In the genomic region with DNA sequence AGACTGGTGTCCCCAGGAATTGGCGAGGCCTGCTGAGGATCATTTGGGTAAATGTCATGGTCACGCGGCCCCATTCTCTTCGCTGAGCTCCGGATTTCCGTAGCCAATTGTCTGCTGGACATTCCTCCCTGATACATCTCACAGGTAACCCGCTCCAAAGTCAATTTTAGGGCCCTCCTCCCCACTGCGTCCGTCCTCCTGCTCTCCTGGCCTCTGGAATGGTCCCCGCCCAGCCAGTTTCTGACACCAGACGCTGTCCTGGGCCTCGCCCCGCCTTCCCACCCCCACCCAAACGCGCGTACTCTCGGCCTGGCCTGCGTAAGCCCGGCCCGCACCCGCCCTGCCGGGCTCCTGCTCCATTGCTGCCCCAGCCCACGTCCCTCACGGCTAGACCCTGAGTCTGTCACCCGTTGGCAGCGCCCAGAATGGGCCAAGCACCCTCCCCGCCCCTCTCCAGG, we compare ENCODE assay signal across 11 cellular contexts.
DNase-seq lines count a peak whose midpoint lies in the region; ATAC-seq and TF ChIP-seq lines count a peak whose summit lies in the region.
"Had no signal": no experiment of that assay in that cellular context is flagged by ENCODE, and none has a peak within 500 bp of the region (broad histone marks: within the 10 kb centered on the region; RNA-seq: fewer than 3 reads in every experiment).

No MANE protein-coding gene starts in this region.

- H4K20me1 ChIP-seq in Loucy (ENCODE audit: insufficient read depth, low read length, poor library complexity, severe bottlenecking) (no peaks in the 10 kb centered on the region), mammary epithelial cell (ENCODE audit: insufficient read depth, low read length) (no peaks in the 10 kb centered on the region)

- no peak overlapping the region for H2AFZ ChIP-seq in Loucy (ENCODE audit: low read length)
- peak overlapping the region; percentile 17 for H2AFZ ChIP-seq in mammary epithelial cell (ENCODE audit: low read depth, low read length)

- H3K4me1 ChIP-seq in Loucy (ENCODE audit: insufficient read depth, low read length, poor library complexity, severe bottlenecking) (peaks cover 80% of the 10 kb centered on the region), mammary epithelial cell (ENCODE audit: insufficient read depth, low read length) (peaks cover 33% of the 10 kb centered on the region), lower lobe of right lung (peaks cover 41% of the 10 kb centered on the region)

- peak overlapping the region; percentile 71 for H3K27ac Mint-ChIP-seq in stimulated activated naive B cell treated with anti-CD40 and anti-IgM and Interleukin-4, amounts not matched to agents 10 μg/mL and 1 μg/mL and 100 μg/mL, for 72 hours
- H3K27ac Mint-ChIP-seq in progenitor cell of endocrine pancreas: no peak overlapping the region

- peaks cover 10% of the 10 kb centered on the region for H3F3A ChIP-seq in Loucy (ENCODE audit: low read depth)

- no TSS peak for BruUV-seq in mammary epithelial cell (replicated peaks; lab: Mats Ljungman, UMichigan)

- CTCF ChIA-PET in mammary epithelial cell (lab: Charles Lee; ENCODE audit: low non-redundant PET): no interaction called here

- no peak overlapping the region for H3K27ac ChIP-seq in mammary epithelial cell (ENCODE audit: insufficient read depth, low read depth, low read length)
- peak overlapping the region; percentile 24 for H3K27ac ChIP-seq in lower lobe of right lung

- no peak overlapping the region for H3K4me3 ChIP-seq in Loucy (ENCODE audit: low read length, poor library complexity, severe bottlenecking)
- no peak overlapping the region for H3K4me3 ChIP-seq in mammary epithelial cell (replicated peaks in 1 of 3; ENCODE audit: insufficient read depth in 1 of 3, low read depth in 2 of 3, low read length in 3 of 3)
- peak overlapping the region; percentile 11 for H3K4me3 ChIP-seq in lower lobe of right lung

- H3K27me3 ChIP-seq in Loucy (ENCODE audit: insufficient read depth, low read length, poor library complexity, severe bottlenecking) (no peaks in the 10 kb centered on the region), mammary epithelial cell (ENCODE audit: insufficient read depth, low read length) (no peaks in the 10 kb centered on the region), lower lobe of right lung (ENCODE audit: low read depth) (no peaks in the 10 kb centered on the region)

- no peaks in the 10 kb centered on the region for H3K36me3 ChIP-seq in Loucy (ENCODE audit: insufficient read depth, low read length)
- H3K36me3 ChIP-seq in mammary epithelial cell (ENCODE audit: insufficient read depth, low read length): no peaks in the 10 kb centered on the region
- H3K36me3 ChIP-seq in lower lobe of right lung: no peaks in the 10 kb centered on the region

- intact Hi-C loops in mammary epithelial cell (cut with micrococcal nuclease) (loop anchor here (5.0 to 10.0 kb wide), 2 partner anchors 242 to 265 kb away; partner anchors contain the start of gene NFIL3), lower lobe of right lung (cut with DNase I) (no loop called here)

- in situ Hi-C loops in mammary epithelial cell (cut with MboI; ENCODE audit: low sequenced_read_pairs in 2 of 2): no loop called here

- TF ChIP-seq CTCF in Loucy (conservative IDR thresholded peaks at IDR 0.05; ENCODE audit: low read length) (no peak), mammary epithelial cell (conservative IDR thresholded peaks at IDR 0.05 in 1 of 2, IDR thresholded peaks at IDR 0.05 in 1 of 2; ENCODE audit: extremely low read depth in 1 of 2, insufficient read depth in 1 of 2, low read depth in 1 of 2, low read length in 2 of 2) (no peak), lower lobe of right lung (IDR thresholded peaks at IDR 0.05) (no peak), progenitor cell of endocrine pancreas (IDR thresholded peaks at IDR 0.05; ENCODE audit: unreplicated experiment) (no peak)

- dilution Hi-C loops in mammary epithelial cell (cut with HindIII; ENCODE audit: low sequenced_read_pairs): loop anchor here (5.0 kb wide), 1 partner anchor 222 kb away; no protein-coding TSS in a partner anchor

- no peaks in the 10 kb centered on the region for H3K9me3 Mint-ChIP-seq in stimulated activated naive B cell treated with anti-CD40 and anti-IgM and Interleukin-4, amounts not matched to agents 10 μg/mL and 1 μg/mL and 100 μg/mL, for 72 hours
- no peaks in the 10 kb centered on the region for H3K9me3 Mint-ChIP-seq in progenitor cell of endocrine pancreas (ENCODE audit: low read depth)

- ATAC-seq in lower lobe of right lung: peak; percentile 57 to 77
- ATAC-seq in stimulated activated naive B cell treated with anti-CD40 and anti-IgM and Interleukin-4, amounts not matched to agents 10 μg/mL and 1 μg/mL and 100 μg/mL, for 72 hours (replicated peaks): no peak
- ATAC-seq in HG03108 (IDR thresholded peaks at IDR 0.05; ENCODE audit: unreplicated experiment): no peak

- no peak overlapping the region for H3K4me2 ChIP-seq in Loucy (ENCODE audit: low read depth, low read length, poor library complexity, severe bottlenecking)
- H3K4me2 ChIP-seq in mammary epithelial cell (ENCODE audit: insufficient read depth, low read depth, low read length): no peak overlapping the region

- H3K9me2 ChIP-seq in Loucy (replicated peaks; ENCODE audit: low read depth, low read length): no peaks in the 10 kb centered on the region

- H3K9ac ChIP-seq in Loucy (ENCODE audit: low read depth, low read length, poor library complexity, severe bottlenecking): peak overlapping the region; percentile 16
- H3K9ac ChIP-seq in mammary epithelial cell (ENCODE audit: insufficient read depth, low read length): no peak overlapping the region

- no peak overlapping the region for H3K4me3 Mint-ChIP-seq in stimulated activated naive B cell treated with anti-CD40 and anti-IgM and Interleukin-4, amounts not matched to agents 10 μg/mL and 1 μg/mL and 100 μg/mL, for 72 hours
- no peak overlapping the region for H3K4me3 Mint-ChIP-seq in progenitor cell of endocrine pancreas (ENCODE audit: low read depth)

- H3K9me3 ChIP-seq in Loucy (ENCODE audit: insufficient read depth, low read depth, low read length) (no peaks in the 10 kb centered on the region), mammary epithelial cell (replicated peaks; ENCODE audit: insufficient read depth, low read length) (no peaks in the 10 kb centered on the region), lower lobe of right lung (no peaks in the 10 kb centered on the region)
- H3K9me3 ChIP-seq: Caco-2 had no signal

- H3K36me3 Mint-ChIP-seq in stimulated activated naive B cell treated with anti-CD40 and anti-IgM and Interleukin-4, amounts not matched to agents 10 μg/mL and 1 μg/mL and 100 μg/mL, for 72 hours: peaks cover 14 to 24% of the 10 kb centered on the region in 2 donors
- H3K36me3 Mint-ChIP-seq in progenitor cell of endocrine pancreas (ENCODE audit: insufficient read depth): no peaks in the 10 kb centered on the region

- WGBS in mammary epithelial cell (ENCODE audit: low coverage, missing lambda C conversion rate): no CpG with 5 or more reads among the region's 27 CpGs

- H3K79me2 ChIP-seq in Loucy (ENCODE audit: insufficient read depth, low read length): peaks cover 24% of the 10 kb centered on the region; the same call in 1 of the 2 replicates
- H3K79me2 ChIP-seq in mammary epithelial cell (ENCODE audit: insufficient read depth, low read length): no peaks in the 10 kb centered on the region

- DNase-seq in mammary epithelial cell (no peak), lower lobe of right lung (peak; percentile 69), NCI-H345 treated with DMSO at 0.1 percent for 48 hours (lab: John Stamatoyannopoulos, UW; ENCODE audit: unreplicated experiment) (no peak), progenitor cell of endocrine pancreas (ENCODE audit: low spot score, unreplicated experiment) (no peak)
- DNase-seq in stimulated activated naive B cell treated with anti-CD40 and anti-IgM and Interleukin-4, amounts not matched to agents 10 μg/mL and 1 μg/mL and 100 μg/mL, for 72 hours: no peak
- DNase-seq: Caco-2; central memory CD4-positive, alpha-beta T cell; NCI-H82; stimulated activated naive CD4-positive, alpha-beta T cell had no signal

- H3K4me1 Mint-ChIP-seq in stimulated activated naive B cell treated with anti-CD40 and anti-IgM and Interleukin-4, amounts not matched to agents 10 μg/mL and 1 μg/mL and 100 μg/mL, for 72 hours: peaks cover 34 to 71% of the 10 kb centered on the region in 2 donors
- peaks cover 7% of the 10 kb centered on the region for H3K4me1 Mint-ChIP-seq in progenitor cell of endocrine pancreas (ENCODE audit: low read depth)

- H3K27me3 Mint-ChIP-seq in stimulated activated naive B cell treated with anti-CD40 and anti-IgM and Interleukin-4, amounts not matched to agents 10 μg/mL and 1 μg/mL and 100 μg/mL, for 72 hours: no peaks in the 10 kb centered on the region
- H3K27me3 Mint-ChIP-seq in progenitor cell of endocrine pancreas: no peaks in the 10 kb centered on the region

Comparison
In these comparisons a context has a peak if more than half of its experiments do, and no peak if none do; other contexts are left out.
1. ATAC-seq: peak in lower lobe of right lung (2 of 2); none in stimulated activated naive B cell treated with anti-CD40 and anti-IgM and Interleukin-4, amounts not matched to agents 10 μg/mL and 1 μg/mL and 100 μg/mL, for 72 hours (0 of 2) and HG03108 (single experiment).